In the genomic region with DNA sequence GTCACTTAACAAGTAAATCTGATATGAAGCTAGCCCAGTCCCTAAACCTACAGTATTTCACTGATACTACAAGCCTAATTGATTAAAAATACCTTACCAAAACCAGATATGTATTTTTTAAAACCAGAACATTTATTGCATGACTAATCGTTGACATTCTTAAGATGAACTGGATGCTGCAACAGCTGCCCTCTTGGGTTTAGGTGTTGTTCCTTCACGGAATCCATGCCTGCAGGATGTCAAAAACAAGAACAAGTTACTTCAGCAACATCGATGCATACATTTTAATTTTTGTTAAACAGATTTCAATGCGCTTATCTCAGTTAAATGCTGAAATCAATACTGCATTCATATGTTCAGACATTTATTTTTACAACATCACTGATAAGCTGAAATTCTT, we compare ENCODE assay signal across 10 cellular contexts. TPM values are rescaled to one million over a fixed set of nuclear protein-coding genes. Genes with fewer than 3 reads are reported as not detected.
A peak's percentile ranks its signal among the peaks of the same experiment; 100 is the strongest.
DNase-seq lines count a peak whose midpoint lies in the region; ATAC-seq and TF ChIP-seq lines count a peak whose summit lies in the region.
"Had no signal": no experiment of that assay in that cellular context is flagged by ENCODE, and none has a peak within 500 bp of the region (broad histone marks: within the 10 kb centered on the region; RNA-seq: fewer than 3 reads in every experiment).

No MANE protein-coding gene starts in this region.

- peaks cover 76% of the 10 kb centered on the region for H3K36me3 Mint-ChIP-seq in activated CD8-positive, alpha-beta memory T cell treated with anti-CD3 and anti-CD28 coated beads, Interleukin-2, amount 10 ng/mL, durations not matched to agents 7 days and 5 days
- H3K36me3 Mint-ChIP-seq in progenitor cell of endocrine pancreas (ENCODE audit: insufficient read depth), result peaks cover 55% of the 10 kb centered on the region

- no TSS peak for BruUV-seq in OCI-LY7 (replicated peaks; lab: Mats Ljungman, UMichigan)

- no peaks in the 10 kb centered on the region for H3K9me2 ChIP-seq in OCI-LY7 (ENCODE audit: insufficient read depth, low read length)

- H3K9me3 Mint-ChIP-seq in activated CD8-positive, alpha-beta memory T cell treated with anti-CD3 and anti-CD28 coated beads, Interleukin-2, amount 10 ng/mL, durations not matched to agents 7 days and 5 days (ENCODE audit: low read depth), result no peaks in the 10 kb centered on the region
- no peaks in the 10 kb centered on the region for H3K9me3 Mint-ChIP-seq in progenitor cell of endocrine pancreas (ENCODE audit: low read depth)

- no peak overlapping the region for H3K27ac ChIP-seq in OCI-LY7 (ENCODE audit: low read depth, low read length, poor library complexity, severe bottlenecking)
- peak overlapping the region; percentile 92 for H3K27ac ChIP-seq in effector memory CD4-positive, alpha-beta T cell (ENCODE audit: insufficient read depth, low read length, poor library complexity, severe bottlenecking)
- no peak overlapping the region for H3K27ac ChIP-seq in ascending aorta
- H3K27ac ChIP-seq: heart right ventricle had no signal

- no peak for ATAC-seq in activated CD8-positive, alpha-beta memory T cell treated with anti-CD3 and anti-CD28 coated beads, Interleukin-2, amount 10 ng/mL, durations not matched to agents 7 days and 5 days
- ATAC-seq: heart right ventricle had no signal

- CTCF ChIA-PET in activated CD8-positive, alpha-beta memory T cell treated with anti-CD3 and anti-CD28 coated beads, Interleukin-2, amount 10 ng/mL, durations not matched to agents 7 days and 5 days (lab: Charles Lee), result interaction anchor here (0.8 to 1.6 kb wide), 3 partner anchors 9 to 24 kb away, joined by 3 to 5 read pairs (median 4); no protein-coding TSS in a partner anchor
- CTCF ChIA-PET in OCI-LY7 (lab: Charles Lee; ENCODE audit: unreplicated experiment), result no interaction called here

- no peak for TF ChIP-seq CTCF in OCI-LY7 (conservative IDR thresholded peaks at IDR 0.05; ENCODE audit: low read length)
- no peak for TF ChIP-seq CTCF in progenitor cell of endocrine pancreas (IDR thresholded peaks at IDR 0.05; ENCODE audit: unreplicated experiment)
- TF ChIP-seq CTCF in ascending aorta (IDR thresholded peaks at IDR 0.05), result no peak

- intact Hi-C loops in OCI-LY7 (cut with micrococcal nuclease; ENCODE audit: unreplicated experiment), result loop anchor here (10.0 kb wide), 1 partner anchor 348 kb away; no protein-coding TSS in a partner anchor
- intact Hi-C loops in ascending aorta (cut with DNase I), result loop anchor here (10.0 kb wide), 1 partner anchor 1072 kb away; a partner anchor contains a TSS

- H3K4me1 Mint-ChIP-seq in activated CD8-positive, alpha-beta memory T cell treated with anti-CD3 and anti-CD28 coated beads, Interleukin-2, amount 10 ng/mL, durations not matched to agents 7 days and 5 days, result peaks cover 66% of the 10 kb centered on the region
- peaks cover 35% of the 10 kb centered on the region for H3K4me1 Mint-ChIP-seq in progenitor cell of endocrine pancreas (ENCODE audit: low read depth)

- H3K4me2 ChIP-seq in OCI-LY7 (ENCODE audit: low read length), result peak overlapping the region; percentile 95

- peaks cover 62% of the 10 kb centered on the region for H4K20me1 ChIP-seq in OCI-LY7 (ENCODE audit: insufficient read depth, low read length)

- peaks cover 61% of the 10 kb centered on the region for H3K79me2 ChIP-seq in OCI-LY7 (ENCODE audit: insufficient read depth, low read depth, low read length)

- H3K4me1 ChIP-seq in OCI-LY7 (ENCODE audit: insufficient read depth, low read length, poor library complexity, severe bottlenecking) (peaks cover 33% of the 10 kb centered on the region), ascending aorta (peaks cover 4 to 15% of the 10 kb centered on the region in 2 donors)
- peaks cover 18% of the 10 kb centered on the region for H3K4me1 ChIP-seq in effector memory CD4-positive, alpha-beta T cell (ENCODE audit: control insufficient read depth, insufficient read depth, low read length, poor library complexity, severe bottlenecking)

- no peaks in the 10 kb centered on the region for H3K9me3 ChIP-seq in OCI-LY7 (ENCODE audit: low read length)
- no peaks in the 10 kb centered on the region for H3K9me3 ChIP-seq in effector memory CD4-positive, alpha-beta T cell (ENCODE audit: control insufficient read depth, low read length)
- H3K9me3 ChIP-seq in ascending aorta, result no peaks in the 10 kb centered on the region
- H3K9me3 ChIP-seq: heart right ventricle had no signal

- H3K27me3 Mint-ChIP-seq in activated CD8-positive, alpha-beta memory T cell treated with anti-CD3 and anti-CD28 coated beads, Interleukin-2, amount 10 ng/mL, durations not matched to agents 7 days and 5 days, result no peaks in the 10 kb centered on the region
- H3K27me3 Mint-ChIP-seq in progenitor cell of endocrine pancreas, result no peaks in the 10 kb centered on the region

- H3K36me3 ChIP-seq in OCI-LY7 (ENCODE audit: insufficient read depth, low read length) (peaks cover 76% of the 10 kb centered on the region), ascending aorta (peaks cover 59 to 60% of the 10 kb centered on the region in 2 donors)
- H3K36me3 ChIP-seq in effector memory CD4-positive, alpha-beta T cell (ENCODE audit: control insufficient read depth, insufficient read depth, low read length), result peaks cover 62% of the 10 kb centered on the region

- POLR2A ChIA-PET in OCI-LY7 (lab: Charles Lee), result interaction anchor here (0.8 to 1.6 kb wide), 8 partner anchors 9 to 29 kb away, joined by 3 to 9 read pairs (median 3); a partner anchor contains a TSS

- peak overlapping the region; percentile 13 for H3K27ac Mint-ChIP-seq in activated CD8-positive, alpha-beta memory T cell treated with anti-CD3 and anti-CD28 coated beads, Interleukin-2, amount 10 ng/mL, durations not matched to agents 7 days and 5 days
- peak overlapping the region; percentile 73 for H3K27ac Mint-ChIP-seq in progenitor cell of endocrine pancreas

- H2AFZ ChIP-seq in OCI-LY7 (ENCODE audit: low read length), result no peak overlapping the region

- peak overlapping the region; percentile 99 for H3K4me3 Mint-ChIP-seq in activated CD8-positive, alpha-beta memory T cell treated with anti-CD3 and anti-CD28 coated beads, Interleukin-2, amount 10 ng/mL, durations not matched to agents 7 days and 5 days
- H3K4me3 Mint-ChIP-seq in progenitor cell of endocrine pancreas (ENCODE audit: low read depth), result peak overlapping the region; percentile 98

- no peaks in the 10 kb centered on the region for H3K27me3 ChIP-seq in effector memory CD4-positive, alpha-beta T cell (replicated peaks; ENCODE audit: control insufficient read depth, insufficient read depth, low read length, poor library complexity, severe bottlenecking)
- H3K27me3 ChIP-seq in ascending aorta, result no peaks in the 10 kb centered on the region
- H3K27me3 ChIP-seq: heart right ventricle had no signal

- peak overlapping the region; percentile 88 for H3K4me3 ChIP-seq in OCI-LY7 (ENCODE audit: low read depth, low read length, poor library complexity, severe bottlenecking)
- no peak overlapping the region for H3K4me3 ChIP-seq in effector memory CD4-positive, alpha-beta T cell (ENCODE audit: insufficient read depth, low read depth, low read length, poor library complexity, severe bottlenecking)
- no peak overlapping the region for H3K4me3 ChIP-seq in ascending aorta

- DNase-seq in activated CD8-positive, alpha-beta memory T cell treated with anti-CD3 and anti-CD28 coated beads, Interleukin-2, amount 10 ng/mL, durations not matched to agents 7 days and 5 days, result no peak
- no peak for DNase-seq in activated CD8-positive, alpha-beta memory T cell treated with anti-CD3 and anti-CD28 coated beads for 24 hours
- DNase-seq in OCI-LY7 (ENCODE audit: low spot score), result no peak
- no peak for DNase-seq in effector memory CD4-positive, alpha-beta T cell
- no peak for DNase-seq in progenitor cell of endocrine pancreas (ENCODE audit: low spot score, unreplicated experiment)
- DNase-seq in ascending aorta (ENCODE audit: low spot score in 2 of 2), result no peak
- DNase-seq in activated effector memory CD4-positive, alpha-beta T cell treated with Interleukin-2 at 50 U/mL for 16 hours, result no peak
- DNase-seq in COR-L47 (lab: John Stamatoyannopoulos, UW), result no peak
- DNase-seq: heart right ventricle, NCI-H524 treated with DMSO at 0.1 percent for 48 hours had no signal

RNA-seq across cellular contexts. Expression of a gene that starts 2.7 kb away (rescaled TPM):
- total RNA-seq in activated CD8-positive, alpha-beta memory T cell treated with anti-CD3 and anti-CD28 coated beads, Interleukin-2, amount 10 ng/mL, durations not matched to agents 7 days and 5 days, result 1,000 to 10,000 TPM; 1,192 to 1,333 TPM
- total RNA-seq in OCI-LY7 (2014; rRNA removed; shearing (Covaris generic)), result 2,743 and 2,779 TPM in 2 replicates
- total RNA-seq in OCI-LY7 (2022), result 1,857 and 1,905 TPM in 2 replicates
- total RNA-seq in progenitor cell of endocrine pancreas, result 1,476 and 1,494 TPM in 2 replicates
- 22.1 TPM for total RNA-seq in ascending aorta

RNA-seq across cellular contexts. Expression of a gene that starts 8.8 kb away (rescaled TPM):
- total RNA-seq in activated CD8-positive, alpha-beta memory T cell treated with anti-CD3 and anti-CD28 coated beads, Interleukin-2, amount 10 ng/mL, durations not matched to agents 7 days and 5 days, result 1 to 10 TPM; 2.6 to 4.6 TPM
- 0.98 and 1.1 TPM in 2 replicates for total RNA-seq in OCI-LY7 (2014; rRNA removed; shearing (Covaris generic))
- total RNA-seq in OCI-LY7 (2022), result 0.33 and 0.53 TPM in 2 replicates
- 0.74 and 1.1 TPM in 2 replicates for total RNA-seq in progenitor cell of endocrine pancreas
- total RNA-seq in ascending aorta, result 8.2 TPM

RNA-seq across cellular contexts. Expression of a gene that starts 34.2 kb away (rescaled TPM):
- total RNA-seq in activated CD8-positive, alpha-beta memory T cell treated with anti-CD3 and anti-CD28 coated beads, Interleukin-2, amount 10 ng/mL, durations not matched to agents 7 days and 5 days, result 10 to 100 TPM; 64.6 to 76.8 TPM
- 17.9 and 30.0 TPM in 2 replicates for total RNA-seq in OCI-LY7 (2014; rRNA removed; shearing (Covaris generic))
- 46.3 and 47.5 TPM in 2 replicates for total RNA-seq in OCI-LY7 (2022)
- 75.1 and 79.5 TPM in 2 replicates for total RNA-seq in progenitor cell of endocrine pancreas
- total RNA-seq in ascending aorta, result 90.3 TPM

Comparison
In these comparisons a context has a peak if more than half of its experiments do, and no peak if none do; other contexts are left out.
1. RNA of a gene that starts 2.7 kb away (total RNA-seq): 1,857 to 2,779 TPM in OCI-LY7, 1,476 to 1,494 TPM in progenitor cell of endocrine pancreas and 1,192 to 1,333 TPM in activated CD8-positive, alpha-beta memory T cell treated with anti-CD3 and anti-CD28 coated beads, Interleukin-2, amount 10 ng/mL, durations not matched to agents 7 days and 5 days; 22.1 TPM in ascending aorta (single experiment); every median in the first group is over 10 times any median in the second.